8 cellular contexts compared by ENCODE assay signal in the genomic region with DNA sequence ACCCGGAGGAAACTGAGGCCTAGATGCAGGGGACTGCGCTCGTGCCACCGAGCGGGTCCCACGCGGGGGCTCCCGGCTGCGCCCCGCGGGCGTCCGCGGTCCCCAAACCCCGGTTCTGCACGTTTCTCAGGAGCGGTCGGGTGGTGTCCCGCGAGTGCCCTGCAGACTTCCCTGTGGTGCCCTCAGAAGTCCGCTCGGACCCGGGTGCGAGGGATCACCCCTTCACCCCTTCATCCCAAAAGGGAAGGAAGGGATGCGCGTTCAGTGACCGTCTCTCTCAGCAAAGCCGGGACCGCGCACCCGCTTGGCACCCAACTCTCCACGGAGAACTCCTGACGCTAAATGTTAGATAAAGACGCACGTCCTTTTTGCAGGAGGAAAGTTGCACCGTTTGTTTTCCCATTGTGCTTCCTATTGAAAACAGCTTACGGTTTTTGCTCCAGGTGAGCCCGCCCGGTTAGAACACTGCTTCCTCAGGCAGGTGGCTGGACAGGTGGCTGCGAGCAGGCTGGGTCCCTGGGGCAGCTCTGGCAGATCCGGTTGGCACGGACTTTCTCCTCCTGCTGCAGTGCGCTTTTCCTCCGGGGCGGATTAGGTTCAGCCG. TPM values are rescaled to one million over a fixed set of nuclear protein-coding genes. Genes with fewer than 3 reads are reported as not detected.
DNase-seq lines count a peak whose midpoint lies in the region; ATAC-seq and TF ChIP-seq lines count a peak whose summit lies in the region.

No MANE protein-coding gene starts in this region.

- peak overlapping the region in 1 of 2 donors; percentile 53 for H3K27ac ChIP-seq in left lung
- H3K27ac ChIP-seq in thoracic aorta, result no peak overlapping the region

- TF ChIP-seq CTCF in CD14-positive monocyte (IDR thresholded peaks at IDR 0.05) (no peak), left lung (IDR thresholded peaks at IDR 0.05) (no peak), thoracic aorta (IDR thresholded peaks at IDR 0.05) (no peak)

- H3K4me3 ChIP-seq in left lung, result peak overlapping the region; percentile 40 to 65
- H3K4me3 ChIP-seq in thoracic aorta, result peak overlapping the region; percentile 90

- peaks cover 87% of the 10 kb centered on the region for H3K4me1 Mint-ChIP-seq in CD14-positive monocyte

- in situ Hi-C loops in T47D (cut with HindIII; ENCODE audit: low pct_unique_long_range_greater_than_20kb, low sequenced_read_pairs), result no loop called here

- DNase-seq in CD14-positive monocyte (ENCODE audit: low spot score), result no peak
- peak; percentile 49 for DNase-seq in NCI-H526 treated with DMSO at 0.1 percent for 48 hours (lab: John Stamatoyannopoulos, UW)
- DNase-seq in T47D (ENCODE audit: low read depth in 1 of 2, low spot score in 1 of 2), result peak; percentile 59 to 80
- peak; percentile 43 to 85 for DNase-seq in left lung
- no peak for DNase-seq in thoracic aorta (ENCODE audit: low spot score)

- intact Hi-C loops in CD14-positive monocyte (cut with micrococcal nuclease), result loop anchor here in 1 of 2 donors (5.0 kb wide), 1 partner anchor 278 kb away; no protein-coding TSS in a partner anchor
- intact Hi-C loops in left lung (cut with DNase I), result no loop called here

- peak overlapping the region; percentile 91 to 93 for H3K4me3 Mint-ChIP-seq in CD14-positive monocyte

- no peaks in the 10 kb centered on the region for H3K36me3 ChIP-seq in left lung
- H3K36me3 ChIP-seq in thoracic aorta, result no peaks in the 10 kb centered on the region

- H3K4me1 ChIP-seq in left lung, result peaks cover 19 to 75% of the 10 kb centered on the region in 2 donors
- H3K4me1 ChIP-seq in thoracic aorta (ENCODE audit: control insufficient read depth in 1 of 2, low read depth in 2 of 2), result peaks cover 10 to 31% of the 10 kb centered on the region in 2 donors

- H3K27me3 ChIP-seq in left lung (no peaks in the 10 kb centered on the region), thoracic aorta (replicated peaks; ENCODE audit: insufficient read depth) (no peaks in the 10 kb centered on the region)

- H3K9me3 ChIP-seq in left lung (no peaks in the 10 kb centered on the region), thoracic aorta (no peaks in the 10 kb centered on the region)

- H3K36me3 Mint-ChIP-seq in CD14-positive monocyte, result peaks cover 13 to 16% of the 10 kb centered on the region in 2 donors

- no peaks in the 10 kb centered on the region for H3K9me3 Mint-ChIP-seq in CD14-positive monocyte

- ATAC-seq in GM19324 (IDR thresholded peaks at IDR 0.05; ENCODE audit: low FRiP score, unreplicated experiment) (peak; percentile 9), left lung (peak; percentile 23), thoracic aorta (ENCODE audit: insufficient number of reproducible peaks, low FRiP score, low read depth) (no peak), GM21717 (IDR thresholded peaks at IDR 0.05; ENCODE audit: unreplicated experiment) (no peak), GM19452 (IDR thresholded peaks at IDR 0.05; ENCODE audit: unreplicated experiment) (no peak)

- H3K27me3 Mint-ChIP-seq in CD14-positive monocyte (ENCODE audit: low read depth in 3 of 3), result peaks cover 0 to 2% (median 0%) of the 10 kb centered on the region in 3 donors

- H3K27ac Mint-ChIP-seq in CD14-positive monocyte, result peak overlapping the region in 6 of 7 donors; percentile 76 to 89 (median 80)

RNA-seq across cellular contexts. Expression of gene DGKD, which starts 0.8 kb away (rescaled TPM):
- 10 to 100 TPM; 14.5 to 16.6 TPM for polyA plus RNA-seq in CD14-positive monocyte
- total RNA-seq in left lung (10 to 100 TPM; 87.7 to 98.0 TPM), thoracic aorta (10 to 100 TPM; 47.3 to 47.9 TPM)

RNA-seq across cellular contexts. Expression of gene SAG, which starts 47.5 kb away (rescaled TPM):
- under 1 TPM in 1 of 2 donors, not detected in 1; 0.87 TPM for polyA plus RNA-seq in CD14-positive monocyte
- total RNA-seq in left lung, result not detected
- not detected for total RNA-seq in thoracic aorta

Comparison
In these comparisons a context has a peak if more than half of its experiments do, and no peak if none do; other contexts are left out.
1. DNase-seq: peak in NCI-H526 treated with DMSO at 0.1 percent for 48 hours (single experiment), T47D (2 of 2) and left lung (2 of 2); none in CD14-positive monocyte (single experiment) and thoracic aorta (single experiment).
2. ATAC-seq: peak in GM19324 (single experiment) and left lung (single experiment); none in thoracic aorta (single experiment), GM21717 (single experiment) and GM19452 (single experiment).